ENCODE assay signal across 8 cellular contexts in the genomic region with DNA sequence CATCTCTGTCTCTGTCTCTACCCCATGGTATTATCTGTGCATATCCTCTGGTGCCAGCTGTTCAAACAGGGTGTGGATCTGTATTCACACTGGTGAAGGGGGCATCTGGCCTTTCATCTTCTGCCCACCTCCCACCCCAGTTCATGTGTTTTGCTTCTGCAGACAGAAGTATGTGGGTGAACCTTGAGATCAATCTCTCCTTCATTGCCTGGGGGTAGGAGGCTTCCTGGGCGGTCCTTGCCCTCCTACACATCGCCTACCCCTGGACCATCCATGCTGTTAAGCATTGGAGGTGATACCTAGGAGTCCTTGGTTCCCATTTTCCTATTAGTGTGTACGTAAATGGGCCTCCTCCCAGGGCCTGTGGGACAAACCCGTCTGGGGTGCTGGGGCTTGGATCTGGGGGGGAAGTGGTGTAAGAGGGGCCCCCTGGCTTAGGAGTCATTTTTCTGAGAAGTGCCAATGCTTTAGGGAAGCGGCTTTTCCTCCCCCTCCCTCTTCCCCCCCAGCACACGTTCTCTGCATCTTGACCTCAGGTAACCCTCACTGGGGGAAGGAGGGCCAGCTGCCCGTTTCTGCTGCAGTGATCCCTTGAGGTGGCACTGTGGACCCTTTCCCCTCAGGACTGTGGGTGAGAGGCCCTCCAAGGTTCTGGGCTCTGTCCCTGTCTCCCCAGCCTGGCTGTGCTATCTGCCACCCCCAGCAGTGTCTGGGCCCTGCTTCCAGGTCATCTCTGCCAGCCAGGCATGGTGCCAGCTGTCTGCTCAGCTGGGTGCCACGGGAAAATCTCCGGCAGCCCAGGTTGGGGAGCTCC. TPM values are rescaled to one million over a fixed set of nuclear protein-coding genes. Genes with fewer than 3 reads are reported as not detected.
DNase-seq lines count a peak whose midpoint lies in the region; ATAC-seq lines count a peak whose summit lies in the region.

No MANE protein-coding gene starts in this region.

- H3K27ac Mint-ChIP-seq in naive thymus-derived CD4-positive, alpha-beta T cell, result peak overlapping the region; percentile 62 to 99 (median 88)

- H3K36me3 ChIP-seq in naive thymus-derived CD4-positive, alpha-beta T cell (ENCODE audit: control insufficient read depth in 2 of 3, insufficient read depth in 3 of 3, low read length in 3 of 3), result peaks cover 0 to 15% (median 0%) of the 10 kb centered on the region in 3 experiments
- H3K36me3 ChIP-seq in trophoblast cell (ENCODE audit: control insufficient read depth in 1 of 2, insufficient read depth in 2 of 2, low read length in 2 of 2), result peaks cover 8 to 13% of the 10 kb centered on the region in 2 experiments

- POLR2A ChIA-PET in naive thymus-derived CD4-positive, alpha-beta T cell (lab: Charles Lee), result interaction anchor here (0.5 to 34.9 kb wide), 5 partner anchors 10 to 166 kb away, joined by 4 to 742 read pairs (median 6); a partner anchor contains a TSS

- ATAC-seq in naive thymus-derived CD4-positive, alpha-beta T cell, result peak; percentile 40
- no peak for ATAC-seq in HG02970 (IDR thresholded peaks at IDR 0.05; ENCODE audit: low FRiP score, unreplicated experiment)
- ATAC-seq in HG02642 (IDR thresholded peaks at IDR 0.05; ENCODE audit: poor library complexity, unreplicated experiment), result no peak
- no peak for ATAC-seq in GM19324 (IDR thresholded peaks at IDR 0.05; ENCODE audit: low FRiP score, unreplicated experiment)

- no peak overlapping the region for H3K18ac ChIP-seq in trophoblast cell (ENCODE audit: low read length)

- CTCF ChIA-PET in naive thymus-derived CD4-positive, alpha-beta T cell (lab: Charles Lee), result interaction anchor here (0.7 to 3.2 kb wide), 4 partner anchors 11 to 201 kb away, joined by 3 to 10 read pairs (median 6); no protein-coding TSS in a partner anchor

- 17 to 28% (median 18%) methylated on average over 8 to 9 of the region's 9 CpGs for whole genome bisulfite sequencing in adipose tissue, 3 donors
- no CpG with 5 or more reads among the region's 9 CpGs for WGBS in trophoblast cell (ENCODE audit: extremely low coverage, insufficient coverage, insufficient read length)

- no peak overlapping the region for H4K12ac ChIP-seq in trophoblast cell (ENCODE audit: low read depth, low read length)

- peaks cover 73 to 90% of the 10 kb centered on the region in 2 donors for H3K4me1 ChIP-seq in naive thymus-derived CD4-positive, alpha-beta T cell (ENCODE audit: control insufficient read depth in 2 of 2, insufficient read depth in 2 of 2, low read length in 2 of 2)
- peaks cover 0 to 4% of the 10 kb centered on the region in 2 experiments for H3K4me1 ChIP-seq in trophoblast cell (ENCODE audit: control insufficient read depth in 1 of 2, insufficient read depth in 2 of 2, low read length in 2 of 2)

- H3K4ac ChIP-seq in trophoblast cell (ENCODE audit: low read depth, low read length), result no peak overlapping the region

- no peaks in the 10 kb centered on the region for H3K27me3 ChIP-seq in naive thymus-derived CD4-positive, alpha-beta T cell (ENCODE audit: control insufficient read depth in 2 of 2, insufficient read depth in 2 of 2, low read length in 2 of 2)
- no peaks in the 10 kb centered on the region for H3K27me3 ChIP-seq in trophoblast cell (ENCODE audit: insufficient read depth, low read length)

- no peaks in the 10 kb centered on the region for H3K9me3 Mint-ChIP-seq in naive thymus-derived CD4-positive, alpha-beta T cell

- DNase-seq in DMS153 treated with DMSO at 0.1 percent for 48 hours (lab: John Stamatoyannopoulos, UW; ENCODE audit: unreplicated experiment) (peak; percentile 30), NCI-H1092 (lab: John Stamatoyannopoulos, UW) (peak; percentile 66), trophoblast cell (no peak)
- no peak for DNase-seq in naive thymus-derived CD4-positive, alpha-beta T cell

- no peaks in the 10 kb centered on the region for H3K79me2 ChIP-seq in trophoblast cell (ENCODE audit: control insufficient read depth, insufficient read depth, low read length, poor library complexity)

- H3K4me3 Mint-ChIP-seq in naive thymus-derived CD4-positive, alpha-beta T cell, result peak overlapping the region; percentile 54 to 97 (median 75)

- no peak overlapping the region for H2BK12ac ChIP-seq in trophoblast cell (ENCODE audit: low read length)

- no peaks in the 10 kb centered on the region for H3K27me3 Mint-ChIP-seq in naive thymus-derived CD4-positive, alpha-beta T cell

- H3K27ac ChIP-seq in adipose tissue (ENCODE audit: low read depth, low read length) (peak overlapping the region; percentile 51), trophoblast cell (ENCODE audit: low read depth, low read length) (no peak overlapping the region)
- H3K27ac ChIP-seq in naive thymus-derived CD4-positive, alpha-beta T cell (ENCODE audit: low read depth, low read length), result peak overlapping the region; percentile 60

- H3K9ac ChIP-seq in trophoblast cell (ENCODE audit: low read length), result no peak overlapping the region

- H3K4me3 ChIP-seq in naive thymus-derived CD4-positive, alpha-beta T cell (ENCODE audit: low read length), result peak overlapping the region; percentile 25
- no peak overlapping the region for H3K4me3 ChIP-seq in trophoblast cell (ENCODE audit: low read depth, low read length)

- H3K14ac ChIP-seq in trophoblast cell (ENCODE audit: low read length), result no peak overlapping the region

- no peak overlapping the region for H3K4me2 ChIP-seq in trophoblast cell (ENCODE audit: low read length)

- no peak overlapping the region for H4K8ac ChIP-seq in trophoblast cell (ENCODE audit: low read depth, low read length)

- H3K9me3 ChIP-seq in naive thymus-derived CD4-positive, alpha-beta T cell (ENCODE audit: control insufficient read depth in 2 of 3, low read length in 3 of 3), result no peaks in the 10 kb centered on the region
- no peaks in the 10 kb centered on the region for H3K9me3 ChIP-seq in trophoblast cell (ENCODE audit: insufficient read depth, low read depth, low read length)

- H3K4me1 Mint-ChIP-seq in naive thymus-derived CD4-positive, alpha-beta T cell, result peaks cover 79 to 97% (median 90%) of the 10 kb centered on the region in 7 donors

- no peak overlapping the region for H2AFZ ChIP-seq in trophoblast cell (ENCODE audit: insufficient read depth, low read length, poor library complexity)

- H2BK120ac ChIP-seq in trophoblast cell (ENCODE audit: insufficient read depth, low read length, poor library complexity), result no peak overlapping the region

- H4K91ac ChIP-seq in trophoblast cell (ENCODE audit: low read depth, low read length), result no peak overlapping the region

- intact Hi-C loops in naive thymus-derived CD4-positive, alpha-beta T cell (cut with micrococcal nuclease), result loop anchor here (1.0 kb wide), 1 partner anchor 11 kb away; no protein-coding TSS in a partner anchor

- H2AK5ac ChIP-seq in trophoblast cell (ENCODE audit: low read length), result no peak overlapping the region

- H2BK5ac ChIP-seq in trophoblast cell (ENCODE audit: low read depth, low read length, poor library complexity), result no peak overlapping the region

- no peaks in the 10 kb centered on the region for H3K79me1 ChIP-seq in trophoblast cell (ENCODE audit: low read length)

- H3K36me3 Mint-ChIP-seq in naive thymus-derived CD4-positive, alpha-beta T cell, result peaks cover 0 to 36% (median 11%) of the 10 kb centered on the region in 5 donors

- H3K23ac ChIP-seq in trophoblast cell (ENCODE audit: low read length), result no peak overlapping the region

RNA-seq across cellular contexts. Expression of a gene that starts 21.2 kb away (rescaled TPM):
- 10 to 100 TPM in 2 of 3 donors, 1 to 10 TPM in 1; 7.8 to 54.3 (median 44.0) TPM for polyA plus RNA-seq in adipose tissue
- total RNA-seq in naive thymus-derived CD4-positive, alpha-beta T cell, result 100 to 1,000 TPM in 1 of 5 experiments, 10 to 100 TPM in 4; 40.0 to 115 (median 43.8) TPM
- 10 to 100 TPM in 1 of 2 donors, 1 to 10 TPM in 1; 6.7 to 16.5 TPM for polyA plus RNA-seq in naive thymus-derived CD4-positive, alpha-beta T cell
- polyA plus RNA-seq in trophoblast cell (2013), result 15.0 and 15.5 TPM in 2 replicates

RNA-seq across cellular contexts. Expression of a gene that starts 34.3 kb away (rescaled TPM):
- 1 to 10 TPM in 1 of 3 donors, under 1 TPM in 1, not detected in 1; 0.78 to 1.0 TPM for polyA plus RNA-seq in adipose tissue
- under 1 TPM in 1 of 5 experiments, not detected in 4; 0.27 TPM for total RNA-seq in naive thymus-derived CD4-positive, alpha-beta T cell
- polyA plus RNA-seq in naive thymus-derived CD4-positive, alpha-beta T cell, result not detected
- 1.4 and 2.0 TPM in 2 replicates for polyA plus RNA-seq in trophoblast cell (2013)

RNA-seq across cellular contexts. Expression of a gene that starts 42.5 kb away (rescaled TPM):
- 1 to 10 TPM; 1.1 to 3.1 (median 1.4) TPM for polyA plus RNA-seq in adipose tissue
- 10 to 100 TPM in 1 of 5 experiments, 1 to 10 TPM in 1, under 1 TPM in 3; 0.51 to 73.6 (median 0.85) TPM for total RNA-seq in naive thymus-derived CD4-positive, alpha-beta T cell
- under 1 TPM; 0.09 to 0.24 TPM for polyA plus RNA-seq in naive thymus-derived CD4-positive, alpha-beta T cell
- polyA plus RNA-seq in trophoblast cell (2013), result 90.5 and 96.3 TPM in 2 replicates

Comparison
In these comparisons a context has a peak if more than half of its experiments do, and no peak if none do; other contexts are left out.
1. DNase-seq: peak in DMS153 treated with DMSO at 0.1 percent for 48 hours (single experiment) and NCI-H1092 (single experiment); none in naive thymus-derived CD4-positive, alpha-beta T cell (0 of 9) and trophoblast cell (0 of 2).